ENCODE assay signal across 22 cellular contexts in genomic region chr21:39730418-39731107, GRCh38. TPM values are rescaled to one million over a fixed set of nuclear protein-coding genes. Genes with fewer than 3 reads are reported as not detected.
"Had no signal": no experiment of that assay in that cellular context is flagged by ENCODE, and none has a peak within 500 bp of the region (broad histone marks: within the 10 kb centered on the region; RNA-seq: fewer than 3 reads in every experiment).

No MANE protein-coding gene starts in this region.

- H3K27ac Mint-ChIP-seq: activated CD4-positive, alpha-beta T cell treated with anti-CD3 and anti-CD28 coated beads for 36 hours; activated naive CD8-positive, alpha-beta T cell treated with anti-CD3 and anti-CD28 coated beads, Interleukin-2, amount 10 ng/mL, durations not matched to agents 7 days and 5 days; memory B cell; naive B cell; neural progenitor cell; stimulated activated naive CD8-positive, alpha-beta T cell treated with anti-CD3 and anti-CD28 coated beads, Interleukin-15, Interleukin-2, amounts not matched to agents 100 ng/mL and 50 ng/mL, for 24 hours; type B pancreatic cell; WTC11 had no signal

- H3K27me3 Mint-ChIP-seq: activated CD4-positive, alpha-beta T cell treated with anti-CD3 and anti-CD28 coated beads for 36 hours; activated naive CD8-positive, alpha-beta T cell treated with anti-CD3 and anti-CD28 coated beads, Interleukin-2, amount 10 ng/mL, durations not matched to agents 7 days and 5 days; memory B cell; naive B cell; stimulated activated naive CD8-positive, alpha-beta T cell treated with anti-CD3 and anti-CD28 coated beads, Interleukin-15, Interleukin-2, amounts not matched to agents 100 ng/mL and 50 ng/mL, for 24 hours; type B pancreatic cell had no signal

- H3K4me1 Mint-ChIP-seq: activated CD4-positive, alpha-beta T cell treated with anti-CD3 and anti-CD28 coated beads for 36 hours; activated naive CD8-positive, alpha-beta T cell treated with anti-CD3 and anti-CD28 coated beads, Interleukin-2, amount 10 ng/mL, durations not matched to agents 7 days and 5 days; memory B cell; naive B cell had no signal

- H3K4me3 ChIP-seq: breast epithelium, coronary artery, gastrocnemius medialis, heart right ventricle, left lung, mucosa of descending colon, neural progenitor cell, prostate gland, right atrium auricular region, skin epidermis, suprapubic skin had no signal

- H3K36me3 ChIP-seq: breast epithelium, gastrocnemius medialis, heart right ventricle, left lung, neural progenitor cell, prostate gland, right atrium auricular region, suprapubic skin had no signal

- DNase-seq: activated CD4-positive, alpha-beta T cell treated with anti-CD3 and anti-CD28 coated beads for 36 hours; activated CD4-positive, alpha-beta T cell treated with anti-CD3 and anti-CD28 coated beads, Interleukin-2, amount 50 U/mL, for 48 hours; activated naive CD4-positive, alpha-beta T cell; activated naive CD8-positive, alpha-beta T cell treated with anti-CD3 and anti-CD28 coated beads, Interleukin-2, amount 10 ng/mL, durations not matched to agents 7 days and 5 days; activated T-cell treated with anti-CD3 and anti-CD28 coated beads for 4 hours; gastrocnemius medialis; heart right ventricle; left lung; mucosa of descending colon; naive B cell had no signal

- H3K36me3 Mint-ChIP-seq: activated naive CD8-positive, alpha-beta T cell treated with anti-CD3 and anti-CD28 coated beads, Interleukin-2, amount 10 ng/mL, durations not matched to agents 7 days and 5 days; memory B cell; naive B cell; neural progenitor cell; type B pancreatic cell had no signal

- H2AFZ ChIP-seq: neural progenitor cell had no signal

- H3K9me3 Mint-ChIP-seq: activated naive CD8-positive, alpha-beta T cell treated with anti-CD3 and anti-CD28 coated beads, Interleukin-2, amount 10 ng/mL, durations not matched to agents 7 days and 5 days; neural progenitor cell; stimulated activated naive CD8-positive, alpha-beta T cell treated with anti-CD3 and anti-CD28 coated beads, Interleukin-15, Interleukin-2, amounts not matched to agents 100 ng/mL and 50 ng/mL, for 24 hours; type B pancreatic cell had no signal

- H3K4me2 ChIP-seq: neural progenitor cell had no signal

- H3K4me3 Mint-ChIP-seq: activated CD4-positive, alpha-beta T cell treated with anti-CD3 and anti-CD28 coated beads for 36 hours; activated naive CD8-positive, alpha-beta T cell treated with anti-CD3 and anti-CD28 coated beads, Interleukin-2, amount 10 ng/mL, durations not matched to agents 7 days and 5 days; memory B cell; naive B cell; neural progenitor cell; stimulated activated naive CD8-positive, alpha-beta T cell treated with anti-CD3 and anti-CD28 coated beads, Interleukin-15, Interleukin-2, amounts not matched to agents 100 ng/mL and 50 ng/mL, for 24 hours; type B pancreatic cell; WTC11 had no signal

- H3K27me3 ChIP-seq: breast epithelium, gastrocnemius medialis, heart right ventricle, left lung, neural progenitor cell, right atrium auricular region, suprapubic skin had no signal

- ATAC-seq: activated CD4-positive, alpha-beta T cell treated with anti-CD3 and anti-CD28 coated beads for 36 hours; gastrocnemius medialis; heart right ventricle; left lung; mucosa of descending colon; WTC11 had no signal

- H3K9ac ChIP-seq: neural progenitor cell had no signal

- H3K4me1 ChIP-seq: breast epithelium, gastrocnemius medialis, heart right ventricle, left lung, neural progenitor cell, prostate gland, right atrium auricular region, suprapubic skin had no signal

- H3K9me3 ChIP-seq: breast epithelium, gastrocnemius medialis, mucosa of descending colon, prostate gland, right atrium auricular region, suprapubic skin had no signal

- H3K27ac ChIP-seq: breast epithelium, coronary artery, gastrocnemius medialis, heart right ventricle, left lung, neural progenitor cell, prostate gland, right atrium auricular region, skin epidermis, suprapubic skin had no signal

RNA-seq across cellular contexts. Expression of gene IGSF5, which starts 14.4 kb away (rescaled TPM):
- total RNA-seq: activated CD4-positive, alpha-beta T cell treated with anti-CD3 and anti-CD28 coated beads for 36 hours; activated naive CD8-positive, alpha-beta T cell treated with anti-CD3 and anti-CD28 coated beads, Interleukin-2, amount 10 ng/mL, durations not matched to agents 7 days and 5 days; gastrocnemius medialis; left lung; osteoblast had no signal
